ENCODE assay signal across 21 cellular contexts in genomic region chr2:213091765-213092164, GRCh38. TPM values are rescaled to one million over a fixed set of nuclear protein-coding genes. Genes with fewer than 3 reads are reported as not detected.
DNase-seq lines count a peak whose midpoint lies in the region; ATAC-seq and TF ChIP-seq lines count a peak whose summit lies in the region.
"Had no signal": no experiment of that assay in that cellular context is flagged by ENCODE, and none has a peak within 500 bp of the region (broad histone marks: within the 10 kb centered on the region; RNA-seq: fewer than 3 reads in every experiment).

No MANE protein-coding gene starts in this region.

- CTCF ChIA-PET in WTC11 (lab: Charles Lee), result no interaction called here
- CTCF ChIA-PET in activated CD4-positive, alpha-beta memory T cell treated with anti-CD3 and anti-CD28 coated beads for 36 hours (lab: Charles Lee), result no interaction called here

- POLR2A ChIA-PET in WTC11 (lab: Charles Lee), result no interaction called here
- POLR2A ChIA-PET in activated CD4-positive, alpha-beta memory T cell treated with anti-CD3 and anti-CD28 coated beads for 36 hours (lab: Charles Lee), result no interaction called here

- no peak for TF ChIP-seq CTCF in natural killer cell (IDR thresholded peaks at IDR 0.05)
- TF ChIP-seq CTCF in WTC11 (IDR thresholded peaks at IDR 0.05), result no peak
- no peak for TF ChIP-seq CTCF in type B pancreatic cell (conservative IDR thresholded peaks at IDR 0.05)

- H3K36me3 Mint-ChIP-seq in natural killer cell treated with Interleukin-12 subunit alpha and Interleukin-12 subunit beta and Interleukin-15 and Interleukin-18, amount 100 ng/mL, for 72 hours, result peaks cover 8% of the 10 kb centered on the region
- no peaks in the 10 kb centered on the region for H3K36me3 Mint-ChIP-seq in natural killer cell
- H3K36me3 Mint-ChIP-seq in WTC11, result no peaks in the 10 kb centered on the region
- peaks cover 11% of the 10 kb centered on the region for H3K36me3 Mint-ChIP-seq in type B pancreatic cell
- H3K36me3 Mint-ChIP-seq in activated CD4-positive, alpha-beta memory T cell treated with anti-CD3 and anti-CD28 coated beads for 36 hours, result no peaks in the 10 kb centered on the region
- H3K36me3 Mint-ChIP-seq: CD4-positive, alpha-beta memory T cell had no signal

- H3K27ac Mint-ChIP-seq in natural killer cell treated with Interleukin-12 subunit alpha and Interleukin-12 subunit beta and Interleukin-15 and Interleukin-18, amount 100 ng/mL, for 72 hours, result peak overlapping the region; percentile 57 to 60
- H3K27ac Mint-ChIP-seq in natural killer cell (peak overlapping the region in 1 of 2 donors; percentile 62), WTC11 (no peak overlapping the region), type B pancreatic cell (peak overlapping the region; percentile 86)
- H3K27ac Mint-ChIP-seq in activated CD4-positive, alpha-beta memory T cell treated with anti-CD3 and anti-CD28 coated beads for 36 hours, result no peak overlapping the region
- H3K27ac Mint-ChIP-seq: B cell; CD4-positive, alpha-beta memory T cell had no signal

- H3K4me1 Mint-ChIP-seq in natural killer cell treated with Interleukin-12 subunit alpha and Interleukin-12 subunit beta and Interleukin-15 and Interleukin-18, amount 100 ng/mL, for 72 hours (ENCODE audit: low read depth in 2 of 2), result peaks cover 40 to 63% of the 10 kb centered on the region in 2 donors
- H3K4me1 Mint-ChIP-seq in natural killer cell, result peaks cover 55 to 57% of the 10 kb centered on the region in 2 donors
- 0 out of 2 replicates have a peak, but pooled peaks cover 3% of the 10 kb centered on the region for H3K4me1 Mint-ChIP-seq in WTC11
- peaks cover 5% of the 10 kb centered on the region for H3K4me1 Mint-ChIP-seq in type B pancreatic cell (ENCODE audit: unreplicated experiment)
- H3K4me1 Mint-ChIP-seq in activated CD4-positive, alpha-beta memory T cell treated with anti-CD3 and anti-CD28 coated beads for 36 hours (ENCODE audit: low read depth), result peaks cover 1% of the 10 kb centered on the region

- H3K9me3 Mint-ChIP-seq in natural killer cell treated with Interleukin-12 subunit alpha and Interleukin-12 subunit beta and Interleukin-15 and Interleukin-18, amount 100 ng/mL, for 72 hours, result peaks cover 6% of the 10 kb centered on the region
- H3K9me3 Mint-ChIP-seq in natural killer cell, result no peaks in the 10 kb centered on the region
- H3K9me3 Mint-ChIP-seq in WTC11, result no peaks in the 10 kb centered on the region
- H3K9me3 Mint-ChIP-seq in type B pancreatic cell, result no peaks in the 10 kb centered on the region
- H3K9me3 Mint-ChIP-seq in activated CD4-positive, alpha-beta memory T cell treated with anti-CD3 and anti-CD28 coated beads for 36 hours, result no peaks in the 10 kb centered on the region
- H3K9me3 Mint-ChIP-seq: CD4-positive, alpha-beta memory T cell; CD8-positive, alpha-beta memory T cell had no signal

- H3K4me3 Mint-ChIP-seq in natural killer cell treated with Interleukin-12 subunit alpha and Interleukin-12 subunit beta and Interleukin-15 and Interleukin-18, amount 100 ng/mL, for 72 hours, result no peak overlapping the region
- H3K4me3 Mint-ChIP-seq in natural killer cell (no peak overlapping the region), WTC11 (no peak overlapping the region), type B pancreatic cell (no peak overlapping the region)
- H3K4me3 Mint-ChIP-seq in activated CD4-positive, alpha-beta memory T cell treated with anti-CD3 and anti-CD28 coated beads for 36 hours, result no peak overlapping the region
- H3K4me3 Mint-ChIP-seq: B cell; CD4-positive, alpha-beta memory T cell; CD8-positive, alpha-beta memory T cell had no signal

- no peak for DNase-seq in natural killer cell treated with Interleukin-12 subunit alpha and Interleukin-12 subunit beta and Interleukin-15 and Interleukin-18, amount 100 ng/mL, for 72 hours (ENCODE audit: low spot score)
- DNase-seq in natural killer cell (no peak), WTC11 (ENCODE audit: low spot score) (no peak), type B pancreatic cell (ENCODE audit: extremely low spot score, unreplicated experiment) (no peak), HuH-7.5 (ENCODE audit: low spot score) (no peak)
- no peak for DNase-seq in activated CD4-positive, alpha-beta memory T cell treated with anti-CD3 and anti-CD28 coated beads for 36 hours
- DNase-seq: AML-193; CD4-positive, alpha-beta memory T cell; CD8-positive, alpha-beta memory T cell; COR-L47; DMS 273 treated with DMSO at 0.1 percent for 48 hours; DMS153; DMS53; DMS79; DND-41; EL; GDM1 had no signal

- no peaks in the 10 kb centered on the region for H3K27me3 Mint-ChIP-seq in natural killer cell treated with Interleukin-12 subunit alpha and Interleukin-12 subunit beta and Interleukin-15 and Interleukin-18, amount 100 ng/mL, for 72 hours
- no peaks in the 10 kb centered on the region for H3K27me3 Mint-ChIP-seq in natural killer cell (ENCODE audit: low read depth in 2 of 2)
- H3K27me3 Mint-ChIP-seq in WTC11 (ENCODE audit: low read depth), result no peaks in the 10 kb centered on the region
- H3K27me3 Mint-ChIP-seq in type B pancreatic cell, result no peaks in the 10 kb centered on the region
- H3K27me3 Mint-ChIP-seq in activated CD4-positive, alpha-beta memory T cell treated with anti-CD3 and anti-CD28 coated beads for 36 hours, result no peaks in the 10 kb centered on the region
- H3K27me3 Mint-ChIP-seq: B cell; CD4-positive, alpha-beta memory T cell; CD8-positive, alpha-beta memory T cell had no signal

- intact Hi-C loops in natural killer cell (cut with micrococcal nuclease), result no loop called here
- intact Hi-C loops in activated CD4-positive, alpha-beta memory T cell treated with anti-CD3 and anti-CD28 coated beads for 36 hours (cut with micrococcal nuclease), result no loop called here

- no peak for ATAC-seq in natural killer cell treated with Interleukin-12 subunit alpha and Interleukin-12 subunit beta and Interleukin-15 and Interleukin-18, amount 100 ng/mL, for 72 hours
- ATAC-seq in natural killer cell, result no peak
- ATAC-seq in WTC11, result no peak
- ATAC-seq: A549, GM12878 had no signal

TF ChIP-seq in WTC11, 78 proteins besides CTCF, POLR2A, EP300 and RAD21:
- TF ChIP-seq HMGA2 (CRISPR knock-in tag; IDR thresholded peaks at IDR 0.05) (peak; percentile 92), HMGXB4 (CRISPR knock-in tag; IDR thresholded peaks at IDR 0.05) (no peak), RELA (CRISPR knock-in tag; IDR thresholded peaks at IDR 0.05; ENCODE audit: borderline replicate concordance) (no peak)

RNA-seq across cellular contexts. Expression of gene IKZF2, which starts 59.6 kb away (rescaled TPM):
- total RNA-seq in natural killer cell treated with Interleukin-12 subunit alpha and Interleukin-12 subunit beta and Interleukin-15 and Interleukin-18, amount 100 ng/mL, for 72 hours, result 10 to 100 TPM; 48.3 to 80.0 TPM
- total RNA-seq in natural killer cell (100 to 1,000 TPM in 2 of 3 donors, 10 to 100 TPM in 1; 74.4 to 162 (median 133) TPM), WTC11 (2021) (4.1 to 5.2 TPM (median 4.2 TPM) in 3 replicates), type B pancreatic cell (ENCODE audit: low replicate concordance) (57.0 and 153 TPM in 2 replicates)
- total RNA-seq in activated CD4-positive, alpha-beta memory T cell treated with anti-CD3 and anti-CD28 coated beads for 36 hours, result 1 to 10 TPM; 8.1 to 9.1 TPM
- total RNA-seq: G401 had no signal

Comparison
In these comparisons a context has a peak if more than half of its experiments do, and no peak if none do; other contexts are left out.
1. H3K27ac Mint-ChIP-seq: peak in natural killer cell treated with Interleukin-12 subunit alpha and Interleukin-12 subunit beta and Interleukin-15 and Interleukin-18, amount 100 ng/mL, for 72 hours (2 of 2) and type B pancreatic cell (single experiment); none in WTC11 (single experiment) and activated CD4-positive, alpha-beta memory T cell treated with anti-CD3 and anti-CD28 coated beads for 36 hours (single experiment).